In the genomic region with DNA sequence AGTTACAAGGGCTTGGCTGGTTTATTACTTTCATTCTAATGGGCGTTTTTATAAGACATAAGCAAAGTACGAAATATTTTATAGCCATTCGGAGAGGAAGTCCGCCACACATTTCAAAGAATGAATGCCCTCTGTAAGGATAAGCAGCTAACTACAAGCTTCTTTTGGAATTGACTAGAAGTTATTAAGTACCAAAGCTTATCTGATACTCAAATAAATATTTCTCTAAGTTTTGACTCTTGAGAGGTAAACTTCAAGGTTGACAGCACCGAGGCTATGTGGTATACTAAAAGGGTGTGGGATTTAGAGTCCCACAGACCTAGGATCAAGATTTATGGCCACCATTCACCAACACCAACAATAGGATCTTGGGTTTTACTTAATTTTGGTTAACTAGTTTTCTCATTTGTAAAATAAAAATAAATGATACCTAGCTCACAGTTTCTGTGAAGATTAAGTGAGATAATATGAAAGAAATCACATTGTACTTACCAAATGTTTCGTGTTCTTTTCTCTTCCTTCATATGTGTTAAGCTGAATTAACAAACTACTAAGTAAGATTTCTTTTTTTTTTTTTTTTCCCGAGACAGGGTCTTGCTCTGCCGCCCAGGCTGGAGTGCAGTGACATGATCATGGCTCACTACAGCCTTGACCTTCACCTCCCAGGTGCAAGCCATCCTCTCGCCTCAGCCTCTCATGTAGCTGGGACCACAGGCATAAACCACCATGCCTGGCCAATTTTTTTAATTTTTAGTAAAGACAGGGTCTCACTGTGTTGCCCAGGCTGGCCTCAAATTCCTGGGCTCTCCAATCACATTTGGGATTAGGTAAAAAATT, we compare ENCODE assay signal across 17 cellular contexts. TPM values are rescaled to one million over a fixed set of nuclear protein-coding genes. Genes with fewer than 3 reads are reported as not detected.
A peak's percentile ranks its signal among the peaks of the same experiment; 100 is the strongest.
DNase-seq lines count a peak whose midpoint lies in the region; ATAC-seq and TF ChIP-seq lines count a peak whose summit lies in the region.
"Had no signal": no experiment of that assay in that cellular context is flagged by ENCODE, and none has a peak within 500 bp of the region (broad histone marks: within the 10 kb centered on the region; RNA-seq: fewer than 3 reads in every experiment).

No MANE protein-coding gene starts in this region.

- H3K36me3 ChIP-seq in HEK293 (ENCODE audit: control insufficient read depth in 2 of 2, insufficient read depth in 1 of 2, low read length in 2 of 2) (no peaks in the 10 kb centered on the region), mesenchymal stem cell (ENCODE audit: control insufficient read depth in 1 of 2, insufficient read depth in 2 of 2, low read depth in 1 of 2, low read length in 2 of 2) (no peaks in the 10 kb centered on the region), smooth muscle cell (ENCODE audit: low read depth) (no peaks in the 10 kb centered on the region)
- H3K36me3 ChIP-seq: HAP-1 had no signal

- peak overlapping the region; percentile 4 for H2AK5ac ChIP-seq in mesenchymal stem cell (ENCODE audit: low read length, severe bottlenecking)

- no peaks in the 10 kb centered on the region for H3K9me3 ChIP-seq in HEK293 (ENCODE audit: control insufficient read depth, insufficient read depth, low read depth, low read length)
- no peaks in the 10 kb centered on the region for H3K9me3 ChIP-seq in mesenchymal stem cell (ENCODE audit: control insufficient read depth, low read length)
- H3K9me3 ChIP-seq in smooth muscle cell (replicated peaks; ENCODE audit: low read depth) = no peaks in the 10 kb centered on the region
- H3K9me3 ChIP-seq: HAP-1 had no signal

- peak overlapping the region in 1 of 2 experiments; percentile 4 for H3K4ac ChIP-seq in mesenchymal stem cell (ENCODE audit: low read depth in 1 of 2, low read length in 2 of 2)

- H2AFZ ChIP-seq in mesenchymal stem cell (ENCODE audit: low read depth, low read length) (no peak overlapping the region), smooth muscle cell (ENCODE audit: low read depth) (no peak overlapping the region)

- TF ChIP-seq CTCF in HEK293 (tag by site-specific recombination; IDR thresholded peaks at IDR 0.05) (no peak), VCaP (conservative IDR thresholded peaks at IDR 0.05) (no peak), smooth muscle cell (IDR thresholded peaks at IDR 0.05; ENCODE audit: borderline replicate concordance, insufficient read depth, poor library complexity, severe bottlenecking) (no peak)

- H3K23ac ChIP-seq in mesenchymal stem cell (ENCODE audit: low read length in 2 of 2) = no peak overlapping the region

- WGBS in mesenchymal stem cell = 52% methylated on average over 7 of the region's 9 CpGs
- WGBS in smooth muscle cell (ENCODE audit: low lambda C conversion rate) = 57% methylated on average over 9 of the region's 9 CpGs

- H3K27ac ChIP-seq in HEK293 (ENCODE audit: extremely low read depth, low read depth, low read length) = no peak overlapping the region; the same call in 1 of the 2 replicates
- peak overlapping the region; percentile 59 for H3K27ac ChIP-seq in VCaP
- peak overlapping the region; percentile 65 for H3K27ac ChIP-seq in mesenchymal stem cell (ENCODE audit: low read length, poor library complexity, severe bottlenecking)
- peak overlapping the region; percentile 86 for H3K27ac ChIP-seq in smooth muscle cell (ENCODE audit: low read depth)

- peak overlapping the region in 1 of 2 experiments; percentile 75 for H3K18ac ChIP-seq in mesenchymal stem cell (ENCODE audit: low read depth in 1 of 2, low read length in 2 of 2)

- H3K27me3 ChIP-seq in mesenchymal stem cell (ENCODE audit: control insufficient read depth in 1 of 2, insufficient read depth in 1 of 2, low read length in 2 of 2) = no peaks in the 10 kb centered on the region
- H3K27me3 ChIP-seq in smooth muscle cell (ENCODE audit: low read depth) = no peaks in the 10 kb centered on the region

- H4K20me1 ChIP-seq in smooth muscle cell (ENCODE audit: low read depth) = no peaks in the 10 kb centered on the region

- POLR2A ChIA-PET in HEK293 (lab: Yijun Ruan, JAX) = interaction anchor here (0.6 to 0.9 kb wide), 4 partner anchors 10 to 446 kb away, joined by 3 to 7 read pairs (median 6); no protein-coding TSS in a partner anchor

- H4K8ac ChIP-seq in mesenchymal stem cell (ENCODE audit: low read length) = no peak overlapping the region

- peak; percentile 14 for DNase-seq in mesenchymal stem cell
- no peak for DNase-seq in smooth muscle cell (lab: John Stamatoyannopoulos, UW; ENCODE audit: unreplicated experiment)
- no peak for DNase-seq in activated CD4-positive, alpha-beta T cell treated with anti-CD3 and anti-CD28 coated beads, Interleukin-2, amount 50 U/mL, for 1 hour
- DNase-seq in stimulated activated naive CD8-positive, alpha-beta T cell treated with anti-CD3 and anti-CD28 coated beads, Interleukin-15, Interleukin-2, amounts not matched to agents 100 U/mL and 50 U/mL, for 24 hours = no peak
- DNase-seq: activated CD4-positive, alpha-beta T cell treated with anti-CD3 and anti-CD28 coated beads, Interleukin-2, amount 10 ng/mL, durations not matched to agents 24 days and 14 days; activated CD8-positive, alpha-beta memory T cell treated with anti-CD3 and anti-CD28 coated beads, Interleukin-2, amount 50 U/mL, for 4 hours; CD4-positive, alpha-beta T cell; natural killer cell; NCI-H1436; NCI-H524 treated with DMSO at 0.1 percent for 48 hours had no signal

- CTCF ChIA-PET in HEK293 (lab: Yijun Ruan, JAX) = interaction anchor here (1.1 to 2.3 kb wide), 2 partner anchors 10 to 34 kb away, joined by 3 to 9 read pairs; no protein-coding TSS in a partner anchor

- H3K4me1 ChIP-seq in HEK293 (ENCODE audit: control insufficient read depth, insufficient read depth, low read length) = peaks cover 2% of the 10 kb centered on the region
- peaks cover 25% of the 10 kb centered on the region for H3K4me1 ChIP-seq in mesenchymal stem cell (ENCODE audit: control insufficient read depth, insufficient read depth, low read depth, low read length)
- no peaks in the 10 kb centered on the region for H3K4me1 ChIP-seq in smooth muscle cell (ENCODE audit: low read depth)
- H3K4me1 ChIP-seq: HAP-1 had no signal

- H3K79me2 ChIP-seq in smooth muscle cell (ENCODE audit: low read depth) = no peaks in the 10 kb centered on the region

- H3K4me3 ChIP-seq in HEK293 (ENCODE audit: low read depth, low read length) = no peak overlapping the region
- H3K4me3 ChIP-seq in mesenchymal stem cell (ENCODE audit: insufficient read depth in 1 of 2, low read depth in 1 of 2, low read length in 2 of 2) = no peak overlapping the region
- no peak overlapping the region for H3K4me3 ChIP-seq in smooth muscle cell
- H3K4me3 ChIP-seq: GM12878, HAP-1 had no signal

- H3K79me1 ChIP-seq in mesenchymal stem cell (replicated peaks; ENCODE audit: low read length, poor library complexity, severe bottlenecking) = no peaks in the 10 kb centered on the region

- no peak overlapping the region for H2BK15ac ChIP-seq in mesenchymal stem cell (ENCODE audit: low read depth, poor library complexity, severe bottlenecking)

- H4K91ac ChIP-seq in mesenchymal stem cell (ENCODE audit: low read length) = no peak overlapping the region

- H3K9ac ChIP-seq in mesenchymal stem cell (ENCODE audit: low read length) (no peak overlapping the region), smooth muscle cell (ENCODE audit: low read depth) (peak overlapping the region; percentile 42)

- no peak overlapping the region for H2BK120ac ChIP-seq in mesenchymal stem cell (ENCODE audit: low read depth, low read length)

- ATAC-seq in HG02678 (IDR thresholded peaks at IDR 0.05; ENCODE audit: unreplicated experiment) (no peak), GM19397 (IDR thresholded peaks at IDR 0.05; ENCODE audit: unreplicated experiment) (no peak)
- ATAC-seq in stimulated activated naive CD8-positive, alpha-beta T cell treated with anti-CD3 and anti-CD28 coated beads, Interleukin-15, Interleukin-2, amounts not matched to agents 100 U/mL and 50 U/mL, for 24 hours = no peak
- ATAC-seq: GM12878, natural killer cell had no signal

- H3F3A ChIP-seq in smooth muscle cell (ENCODE audit: low read depth) = peaks cover 8% of the 10 kb centered on the region

- H2BK12ac ChIP-seq in mesenchymal stem cell (ENCODE audit: low read length in 2 of 2) = peak overlapping the region in 1 of 2 experiments; percentile 69

- H3K4me2 ChIP-seq in mesenchymal stem cell (ENCODE audit: low read length, poor library complexity, severe bottlenecking) (peak overlapping the region; percentile 7), smooth muscle cell (peak overlapping the region; percentile 45)

- no peak overlapping the region for H2BK5ac ChIP-seq in mesenchymal stem cell (ENCODE audit: low read depth, low read length, poor library complexity, severe bottlenecking)

- no peak overlapping the region for H3K14ac ChIP-seq in mesenchymal stem cell (ENCODE audit: low read length in 2 of 2)

TF ChIP-seq in HEK293, 187 proteins besides CTCF, POLR2A, EP300 and RAD21 (continues in another document):
- no peak for TF ChIP-seq SETDB1 (IDR thresholded peaks at IDR 0.05; ENCODE audit: insufficient read length, low read length)
- TF ChIP-seq ZNF664 (tag by site-specific recombination; IDR thresholded peaks at IDR 0.05) = peak; percentile 63; the same call in 1 of the 2 replicates
- no peak for TF ChIP-seq ZFP37 (tag by site-specific recombination; IDR thresholded peaks at IDR 0.05)
- TF ChIP-seq ZBTB48 (tag by site-specific recombination; IDR thresholded peaks at IDR 0.05) = no peak
- TF ChIP-seq, protein P1, sequence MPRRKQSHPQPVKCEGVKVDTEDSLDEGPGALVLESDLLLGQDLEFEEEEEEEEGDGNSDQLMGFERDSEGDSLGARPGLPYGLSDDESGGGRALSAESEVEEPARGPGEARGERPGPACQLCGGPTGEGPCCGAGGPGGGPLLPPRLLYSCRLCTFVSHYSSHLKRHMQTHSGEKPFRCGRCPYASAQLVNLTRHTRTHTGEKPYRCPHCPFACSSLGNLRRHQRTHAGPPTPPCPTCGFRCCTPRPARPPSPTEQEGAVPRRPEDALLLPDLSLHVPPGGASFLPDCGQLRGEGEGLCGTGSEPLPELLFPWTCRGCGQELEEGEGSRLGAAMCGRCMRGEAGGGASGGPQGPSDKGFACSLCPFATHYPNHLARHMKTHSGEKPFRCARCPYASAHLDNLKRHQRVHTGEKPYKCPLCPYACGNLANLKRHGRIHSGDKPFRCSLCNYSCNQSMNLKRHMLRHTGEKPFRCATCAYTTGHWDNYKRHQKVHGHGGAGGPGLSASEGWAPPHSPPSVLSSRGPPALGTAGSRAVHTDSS (tag by site-specific recombination; IDR thresholded peaks at IDR 0.05) = no peak
- no peak for TF ChIP-seq ZNF549 (tag by site-specific recombination; IDR thresholded peaks at IDR 0.05)

RNA-seq across cellular contexts. Expression of gene EPCAM, which starts 14.1 kb away (rescaled TPM):
- 0.37 TPM for polyA plus RNA-seq in mesenchymal stem cell (2013, experiment 1 of 2)
- 0.38 TPM for polyA plus RNA-seq in mesenchymal stem cell (2013, experiment 2 of 2)
- total RNA-seq in smooth muscle cell = 23.4 and 26.3 TPM in 2 replicates
- 6.6 and 60.1 TPM in 2 replicates for polyA plus RNA-seq in smooth muscle cell
- total RNA-seq: activated CD4-positive, alpha-beta T cell treated with anti-CD3 and anti-CD28 coated beads, Interleukin-2, amount 10 ng/mL, durations not matched to agents 24 days and 14 days; CD4-positive, alpha-beta T cell; M059J; natural killer cell had no signal

RNA-seq across cellular contexts. Expression of gene MSH2, which starts 47.9 kb away (rescaled TPM):
- polyA plus RNA-seq in mesenchymal stem cell (2013, experiment 1 of 2) = 7.3 TPM
- 7.8 TPM for polyA plus RNA-seq in mesenchymal stem cell (2013, experiment 2 of 2)
- total RNA-seq in smooth muscle cell = 31.6 and 35.6 TPM in 2 replicates
- 18.5 and 21.3 TPM in 2 replicates for polyA plus RNA-seq in smooth muscle cell
